Comparison of ENCODE assay signal across 13 cellular contexts in genomic region chr10:12960431-12960898, GRCh38. TPM values are rescaled to one million over a fixed set of nuclear protein-coding genes. Genes with fewer than 3 reads are reported as not detected.
DNase-seq lines count a peak whose midpoint lies in the region; ATAC-seq and TF ChIP-seq lines count a peak whose summit lies in the region.
"Had no signal": no experiment of that assay in that cellular context is flagged by ENCODE, and none has a peak within 500 bp of the region (broad histone marks: within the 10 kb centered on the region; RNA-seq: fewer than 3 reads in every experiment).

No MANE protein-coding gene starts in this region.

- H3K27ac ChIP-seq in dorsolateral prefrontal cortex (peak overlapping the region in 38 of 59 donors; percentile 4 to 78 (median 57)), left lung (no peak overlapping the region), sigmoid colon (peak overlapping the region in 1 of 4 donors; percentile 60)

- intact Hi-C loops in dorsolateral prefrontal cortex (cut with DNase I) (no loop called here), left lung (cut with DNase I) (no loop called here), sciatic nerve (cut with DNase I) (no loop called here), sigmoid colon (cut with DNase I) (no loop called here)

- no peak for TF ChIP-seq POLR2A in sigmoid colon (IDR thresholded peaks at IDR 0.05)

- no peak overlapping the region for H3K27ac Mint-ChIP-seq in stimulated activated naive B cell treated with anti-CD40 and anti-IgM and Interleukin-4, amounts not matched to agents 10 μg/mL and 1 μg/mL and 100 μg/mL, for 72 hours
- H3K27ac Mint-ChIP-seq: activated CD4-positive, alpha-beta T cell treated with anti-CD3 and anti-CD28 coated beads for 36 hours had no signal

- ATAC-seq in left lung (peak; percentile 34), sciatic nerve (peak; percentile 85), HG03280 (IDR thresholded peaks at IDR 0.05; ENCODE audit: unreplicated experiment) (no peak)
- ATAC-seq in stimulated activated naive B cell treated with anti-CD40 and anti-IgM and Interleukin-4, amounts not matched to agents 10 μg/mL and 1 μg/mL and 100 μg/mL, for 72 hours (replicated peaks) = no peak
- ATAC-seq: activated CD4-positive, alpha-beta T cell treated with anti-CD3 and anti-CD28 coated beads for 36 hours had no signal

- H3K4me1 Mint-ChIP-seq in stimulated activated naive B cell treated with anti-CD40 and anti-IgM and Interleukin-4, amounts not matched to agents 10 μg/mL and 1 μg/mL and 100 μg/mL, for 72 hours = no peaks in the 10 kb centered on the region
- H3K4me1 Mint-ChIP-seq: activated CD4-positive, alpha-beta T cell treated with anti-CD3 and anti-CD28 coated beads for 36 hours had no signal

- TF ChIP-seq CTCF in dorsolateral prefrontal cortex (IDR thresholded peaks at IDR 0.05 in 54 of 56, conservative IDR thresholded peaks at IDR 0.05 in 2 of 56; ENCODE audit: low read depth in 1 of 56, partially characterized antibody in 56 of 56) (no peak), left lung (IDR thresholded peaks at IDR 0.05) (no peak), sigmoid colon (IDR thresholded peaks at IDR 0.05) (no peak)

- H3K27me3 ChIP-seq in dorsolateral prefrontal cortex (no peaks in the 10 kb centered on the region), left lung (no peaks in the 10 kb centered on the region), sigmoid colon (no peaks in the 10 kb centered on the region)

- H3K36me3 Mint-ChIP-seq in stimulated activated naive B cell treated with anti-CD40 and anti-IgM and Interleukin-4, amounts not matched to agents 10 μg/mL and 1 μg/mL and 100 μg/mL, for 72 hours = no peaks in the 10 kb centered on the region

- peaks cover 0 to 10% of the 10 kb centered on the region in 2 donors for H3K9me3 ChIP-seq in left lung
- no peaks in the 10 kb centered on the region for H3K9me3 ChIP-seq in sigmoid colon

- H3K27me3 Mint-ChIP-seq in stimulated activated naive B cell treated with anti-CD40 and anti-IgM and Interleukin-4, amounts not matched to agents 10 μg/mL and 1 μg/mL and 100 μg/mL, for 72 hours = peaks cover 15 to 20% of the 10 kb centered on the region in 2 donors

- H3K4me1 ChIP-seq in left lung = no peaks in the 10 kb centered on the region
- no peaks in the 10 kb centered on the region for H3K4me1 ChIP-seq in sigmoid colon

- peaks cover 0 to 7% of the 10 kb centered on the region in 2 donors for H3K9me3 Mint-ChIP-seq in stimulated activated naive B cell treated with anti-CD40 and anti-IgM and Interleukin-4, amounts not matched to agents 10 μg/mL and 1 μg/mL and 100 μg/mL, for 72 hours

- TF ChIP-seq EP300 in sigmoid colon (IDR thresholded peaks at IDR 0.05) = no peak

- WGBS in sigmoid colon, 2 donors = 14 to 61% methylated on average over 13 of the region's 13 CpGs

- H3K4me3 Mint-ChIP-seq in stimulated activated naive B cell treated with anti-CD40 and anti-IgM and Interleukin-4, amounts not matched to agents 10 μg/mL and 1 μg/mL and 100 μg/mL, for 72 hours = no peak overlapping the region
- H3K4me3 Mint-ChIP-seq: activated CD4-positive, alpha-beta T cell treated with anti-CD3 and anti-CD28 coated beads for 36 hours had no signal

- no peak overlapping the region for H3K4me3 ChIP-seq in dorsolateral prefrontal cortex
- H3K4me3 ChIP-seq in left lung = no peak overlapping the region
- no peak overlapping the region for H3K4me3 ChIP-seq in sigmoid colon

- DNase-seq in ELF-1 (ENCODE audit: low read depth, low spot score) (peak; percentile 39), dorsolateral prefrontal cortex (no peak), left lung (no peak), sciatic nerve (ENCODE audit: low spot score) (no peak), putamen (ENCODE audit: low spot score) (no peak), sigmoid colon (no peak)
- no peak for DNase-seq in stimulated activated naive B cell treated with anti-CD40 and anti-IgM and Interleukin-4, amounts not matched to agents 10 μg/mL and 1 μg/mL and 100 μg/mL, for 72 hours
- DNase-seq: activated CD4-positive, alpha-beta T cell treated with anti-CD3 and anti-CD28 coated beads for 36 hours; HCEC 1CT; mesendoderm; NCI-H345 had no signal

- H3K36me3 ChIP-seq in left lung (no peaks in the 10 kb centered on the region), sigmoid colon (no peaks in the 10 kb centered on the region)

RNA-seq across cellular contexts. Expression of gene CCDC3, which starts 41.0 kb away (rescaled TPM):
- total RNA-seq in dorsolateral prefrontal cortex = 10 to 100 TPM; 13.6 to 72.4 (median 49.8) TPM
- 1 to 10 TPM; 7.6 to 7.8 TPM for total RNA-seq in left lung
- 114 TPM for total RNA-seq in sciatic nerve
- 1 to 10 TPM; 2.0 to 6.9 (median 4.4) TPM for total RNA-seq in sigmoid colon
- 1 to 10 TPM in 1 of 3 donors, under 1 TPM in 2; 0.46 to 3.5 (median 0.60) TPM for polyA plus RNA-seq in sigmoid colon
- total RNA-seq: HT-29 had no signal

Comparison
In these comparisons a context has a peak if more than half of its experiments do, and no peak if none do; other contexts are left out.
1. H3K27ac ChIP-seq: peak in dorsolateral prefrontal cortex (38 of 59); none in left lung (0 of 2).
2. ATAC-seq: peak in left lung (single experiment) and sciatic nerve (single experiment); none in stimulated activated naive B cell treated with anti-CD40 and anti-IgM and Interleukin-4, amounts not matched to agents 10 μg/mL and 1 μg/mL and 100 μg/mL, for 72 hours (0 of 2) and HG03280 (single experiment).